11 cellular contexts compared by ENCODE assay signal in genomic region chr3:30664449-30664848, GRCh38. TPM values are rescaled to one million over a fixed set of nuclear protein-coding genes. Genes with fewer than 3 reads are reported as not detected.
DNase-seq lines count a peak whose midpoint lies in the region; ATAC-seq and TF ChIP-seq lines count a peak whose summit lies in the region.
"Had no signal": no experiment of that assay in that cellular context is flagged by ENCODE, and none has a peak within 500 bp of the region (broad histone marks: within the 10 kb centered on the region; RNA-seq: fewer than 3 reads in every experiment).

No MANE protein-coding gene starts in this region.

- no peaks in the 10 kb centered on the region for H3K9me3 ChIP-seq in spleen
- no peaks in the 10 kb centered on the region for H3K9me3 ChIP-seq in MM.1S (replicated peaks; ENCODE audit: insufficient read depth, low read length)

- intact Hi-C loops in spleen (cut with DNase I; ENCODE audit: low total_unique reads): loop anchor here (10.0 kb wide), 1 partner anchor 50 kb away; no protein-coding TSS in a partner anchor

- H2AFZ ChIP-seq in MM.1S (ENCODE audit: low read length): no peak overlapping the region

- H3K4me1 ChIP-seq in spleen (peaks cover 66 to 100% (median 95%) of the 10 kb centered on the region in 6 donors), MM.1S (ENCODE audit: low read length) (peaks cover 38% of the 10 kb centered on the region)

- H3K27ac ChIP-seq in spleen (peak overlapping the region; percentile 44 to 100 (median 80)), MM.1S (ENCODE audit: low read length) (no peak overlapping the region)

- H3K36me3 ChIP-seq in spleen (peaks cover 0 to 66% (median 29%) of the 10 kb centered on the region in 6 donors), MM.1S (replicated peaks; ENCODE audit: insufficient read depth, low read length) (no peaks in the 10 kb centered on the region)

- ATAC-seq in activated T-cell treated with anti-CD3 and anti-CD28 coated beads, Interleukin-2, amount 50 U/mL, for 4 hours: no peak
- ATAC-seq in GM18511 (IDR thresholded peaks at IDR 0.05; ENCODE audit: unreplicated experiment) (no peak), GM18909 (IDR thresholded peaks at IDR 0.05; ENCODE audit: poor library complexity, unreplicated experiment) (no peak)

- H3K4me3 Mint-ChIP-seq in activated T-cell treated with anti-CD3 and anti-CD28 coated beads, Interleukin-2, amount 50 U/mL, for 4 hours: peak overlapping the region; percentile 20

- H4K20me1 ChIP-seq in MM.1S (ENCODE audit: insufficient read depth, low read length): no peaks in the 10 kb centered on the region

- no peak overlapping the region for H3K4me2 ChIP-seq in MM.1S (ENCODE audit: low read depth, low read length)

- H3F3A ChIP-seq in MM.1S (ENCODE audit: insufficient read depth, low read length): peaks cover 18% of the 10 kb centered on the region

- H3K27me3 ChIP-seq in spleen (replicated peaks in 1 of 7) (no peaks in the 10 kb centered on the region), MM.1S (replicated peaks; ENCODE audit: insufficient read depth, low read length) (no peaks in the 10 kb centered on the region)

- no peak overlapping the region for H3K9ac ChIP-seq in MM.1S (ENCODE audit: low read length)

- peaks cover 91% of the 10 kb centered on the region for H3K4me1 Mint-ChIP-seq in activated T-cell treated with anti-CD3 and anti-CD28 coated beads, Interleukin-2, amount 50 U/mL, for 4 hours (ENCODE audit: low read depth)

- WGBS in spleen, 5 donors: 36 to 56% (median 39%) methylated on average over 8 of the region's 8 CpGs

- H3K79me2 ChIP-seq in MM.1S (ENCODE audit: low read length): peaks cover 7% of the 10 kb centered on the region

- peak overlapping the region in 1 of 8 donors; percentile 10 for H3K4me3 ChIP-seq in spleen
- H3K4me3 ChIP-seq in MM.1S (ENCODE audit: low read length): no peak overlapping the region

- H3K9me2 ChIP-seq in MM.1S (replicated peaks; ENCODE audit: insufficient read depth, low read length): no peaks in the 10 kb centered on the region

- no peak for DNase-seq in activated T-cell treated with anti-CD3 and anti-CD28 coated beads, Interleukin-2, amount 50 U/mL, for 4 hours
- no peak for DNase-seq in activated T-cell treated with anti-CD3 and anti-CD28 coated beads, Interleukin-2, amount 50 U/mL, for 1 hour
- DNase-seq in OCI-M1 (lab: John Stamatoyannopoulos, UW) (peak; percentile 57), spleen (no peak), MM.1S (no peak)
- DNase-seq in central memory CD4-positive, alpha-beta T cell: peak; percentile 47
- DNase-seq: caudate nucleus, H7, NCI-H2081 had no signal

- peaks cover 52% of the 10 kb centered on the region for H3K36me3 Mint-ChIP-seq in activated T-cell treated with anti-CD3 and anti-CD28 coated beads, Interleukin-2, amount 50 U/mL, for 4 hours (ENCODE audit: insufficient read depth)

- no peaks in the 10 kb centered on the region for H3K9me3 Mint-ChIP-seq in activated T-cell treated with anti-CD3 and anti-CD28 coated beads, Interleukin-2, amount 50 U/mL, for 4 hours

- TF ChIP-seq POLR2A in spleen (IDR thresholded peaks at IDR 0.05): no peak

- no peaks in the 10 kb centered on the region for H3K27me3 Mint-ChIP-seq in activated T-cell treated with anti-CD3 and anti-CD28 coated beads, Interleukin-2, amount 50 U/mL, for 4 hours (ENCODE audit: low read depth)

- TF ChIP-seq CTCF in spleen (IDR thresholded peaks at IDR 0.05 in 8 of 11, conservative IDR thresholded peaks at IDR 0.05 in 3 of 11): no peak
- no peak for TF ChIP-seq CTCF in MM.1S (IDR thresholded peaks at IDR 0.05; ENCODE audit: low read length)

RNA-seq across cellular contexts. Expression of gene TGFBR2, which starts 58.0 kb away (rescaled TPM):
- total RNA-seq in activated T-cell treated with anti-CD3 and anti-CD28 coated beads, Interleukin-2, amount 50 U/mL, for 4 hours: 100 to 1,000 TPM; 104 to 114 (median 111) TPM
- 100 to 1,000 TPM; 163 to 322 (median 277) TPM for total RNA-seq in spleen
- polyA plus RNA-seq in spleen: 10 to 100 TPM; 18.2 to 45.6 (median 33.7) TPM

Comparison
In these comparisons a context has a peak if more than half of its experiments do, and no peak if none do; other contexts are left out.
1. DNase-seq: peak in OCI-M1 (single experiment) and central memory CD4-positive, alpha-beta T cell (single experiment); none in activated T-cell treated with anti-CD3 and anti-CD28 coated beads, Interleukin-2, amount 50 U/mL, for 4 hours (single experiment), activated T-cell treated with anti-CD3 and anti-CD28 coated beads, Interleukin-2, amount 50 U/mL, for 1 hour (single experiment), spleen (single experiment) and MM.1S (single experiment).